In the genomic region with DNA sequence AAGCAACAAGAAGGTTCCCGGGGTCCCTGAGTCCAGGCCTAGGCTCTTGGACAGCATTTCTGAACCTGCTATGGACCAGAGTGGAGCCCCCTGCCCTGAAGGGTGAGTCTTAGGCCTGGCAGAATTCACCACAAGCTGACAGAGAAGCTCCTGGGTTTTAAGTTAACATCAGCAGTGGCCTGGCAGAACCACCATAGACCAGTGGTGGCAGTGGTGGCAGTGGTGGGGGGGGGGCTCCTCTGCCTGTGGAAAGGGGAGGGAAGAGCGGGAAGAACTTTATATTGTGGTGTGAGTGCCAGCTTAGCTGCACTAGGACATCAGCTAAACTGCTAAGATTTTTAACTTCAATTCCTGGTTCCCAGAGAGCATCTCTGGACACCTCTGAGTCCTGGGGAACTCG, we compare ENCODE assay signal across 1 cellular context.
TF ChIP-seq lines count a peak whose summit lies in the region.

No MANE protein-coding gene starts in this region.

TF ChIP-seq in K562, 482 proteins besides CTCF, POLR2A, EP300 and RAD21:
- TF ChIP-seq NKRF (IDR thresholded peaks at IDR 0.05; ENCODE audit: borderline replicate concordance) = no peak
- TF ChIP-seq RHOXF2B (CRISPR knock-in tag; conservative IDR thresholded peaks at IDR 0.05) = no peak
- no peak for TF ChIP-seq TFAM (CRISPR knock-in tag; conservative IDR thresholded peaks at IDR 0.05)
- TF ChIP-seq, protein P1, sequence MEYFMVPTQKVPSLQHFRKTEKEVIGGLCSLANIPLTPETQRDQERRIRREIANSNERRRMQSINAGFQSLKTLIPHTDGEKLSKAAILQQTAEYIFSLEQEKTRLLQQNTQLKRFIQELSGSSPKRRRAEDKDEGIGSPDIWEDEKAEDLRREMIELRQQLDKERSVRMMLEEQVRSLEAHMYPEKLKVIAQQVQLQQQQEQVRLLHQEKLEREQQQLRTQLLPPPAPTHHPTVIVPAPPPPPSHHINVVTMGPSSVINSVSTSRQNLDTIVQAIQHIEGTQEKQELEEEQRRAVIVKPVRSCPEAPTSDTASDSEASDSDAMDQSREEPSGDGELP (CRISPR knock-in tag; IDR thresholded peaks at IDR 0.05; ENCODE audit: borderline replicate concordance) = no peak
- TF ChIP-seq THRAP3 (IDR thresholded peaks at IDR 0.05; ENCODE audit: borderline replicate concordance) = no peak
- no peak for TF ChIP-seq CBX2 (IDR thresholded peaks at IDR 0.05; ENCODE audit: insufficient read depth, low read length, poor library complexity, severe bottlenecking)
- TF ChIP-seq, protein P2, sequence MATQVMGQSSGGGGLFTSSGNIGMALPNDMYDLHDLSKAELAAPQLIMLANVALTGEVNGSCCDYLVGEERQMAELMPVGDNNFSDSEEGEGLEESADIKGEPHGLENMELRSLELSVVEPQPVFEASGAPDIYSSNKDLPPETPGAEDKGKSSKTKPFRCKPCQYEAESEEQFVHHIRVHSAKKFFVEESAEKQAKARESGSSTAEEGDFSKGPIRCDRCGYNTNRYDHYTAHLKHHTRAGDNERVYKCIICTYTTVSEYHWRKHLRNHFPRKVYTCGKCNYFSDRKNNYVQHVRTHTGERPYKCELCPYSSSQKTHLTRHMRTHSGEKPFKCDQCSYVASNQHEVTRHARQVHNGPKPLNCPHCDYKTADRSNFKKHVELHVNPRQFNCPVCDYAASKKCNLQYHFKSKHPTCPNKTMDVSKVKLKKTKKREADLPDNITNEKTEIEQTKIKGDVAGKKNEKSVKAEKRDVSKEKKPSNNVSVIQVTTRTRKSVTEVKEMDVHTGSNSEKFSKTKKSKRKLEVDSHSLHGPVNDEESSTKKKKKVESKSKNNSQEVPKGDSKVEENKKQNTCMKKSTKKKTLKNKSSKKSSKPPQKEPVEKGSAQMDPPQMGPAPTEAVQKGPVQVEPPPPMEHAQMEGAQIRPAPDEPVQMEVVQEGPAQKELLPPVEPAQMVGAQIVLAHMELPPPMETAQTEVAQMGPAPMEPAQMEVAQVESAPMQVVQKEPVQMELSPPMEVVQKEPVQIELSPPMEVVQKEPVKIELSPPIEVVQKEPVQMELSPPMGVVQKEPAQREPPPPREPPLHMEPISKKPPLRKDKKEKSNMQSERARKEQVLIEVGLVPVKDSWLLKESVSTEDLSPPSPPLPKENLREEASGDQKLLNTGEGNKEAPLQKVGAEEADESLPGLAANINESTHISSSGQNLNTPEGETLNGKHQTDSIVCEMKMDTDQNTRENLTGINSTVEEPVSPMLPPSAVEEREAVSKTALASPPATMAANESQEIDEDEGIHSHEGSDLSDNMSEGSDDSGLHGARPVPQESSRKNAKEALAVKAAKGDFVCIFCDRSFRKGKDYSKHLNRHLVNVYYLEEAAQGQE (CRISPR knock-in tag; IDR thresholded peaks at IDR 0.05; ENCODE audit: low read depth) = no peak
- no peak for TF ChIP-seq ETS2 (tag; IDR thresholded peaks at IDR 0.05; ENCODE audit: borderline replicate concordance, poor library complexity, severe bottlenecking)
- TF ChIP-seq, protein P3, sequence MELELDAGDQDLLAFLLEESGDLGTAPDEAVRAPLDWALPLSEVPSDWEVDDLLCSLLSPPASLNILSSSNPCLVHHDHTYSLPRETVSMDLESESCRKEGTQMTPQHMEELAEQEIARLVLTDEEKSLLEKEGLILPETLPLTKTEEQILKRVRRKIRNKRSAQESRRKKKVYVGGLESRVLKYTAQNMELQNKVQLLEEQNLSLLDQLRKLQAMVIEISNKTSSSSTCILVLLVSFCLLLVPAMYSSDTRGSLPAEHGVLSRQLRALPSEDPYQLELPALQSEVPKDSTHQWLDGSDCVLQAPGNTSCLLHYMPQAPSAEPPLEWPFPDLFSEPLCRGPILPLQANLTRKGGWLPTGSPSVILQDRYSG (tag; conservative IDR thresholded peaks at IDR 0.05; ENCODE audit: low read depth) = no peak
- no peak for TF ChIP-seq BRCA1 (IDR thresholded peaks at IDR 0.05)
- TF ChIP-seq BRCA1 (CRISPR knock-in tag; IDR thresholded peaks at IDR 0.05) = no peak
- TF ChIP-seq KLF1 (tag; IDR thresholded peaks at IDR 0.05) = no peak
- no peak for TF ChIP-seq ZKSCAN1 (IDR thresholded peaks at IDR 0.05; ENCODE audit: low read depth, low read length)
- no peak for TF ChIP-seq FOXP1 (CRISPR knock-in tag; IDR thresholded peaks at IDR 0.05)
- no peak for TF ChIP-seq CHCHD3 (CRISPR knock-in tag; IDR thresholded peaks at IDR 0.05)
- no peak for TF ChIP-seq MAFF (IDR thresholded peaks at IDR 0.05; ENCODE audit: low read length)
- TF ChIP-seq MXD1 (CRISPR knock-in tag; IDR thresholded peaks at IDR 0.05; ENCODE audit: borderline replicate concordance, poor library complexity, severe bottlenecking) = no peak
